In genomic region chr7:52017802-52018679, GRCh38 we compare ENCODE assay signal across 1 cellular context.
TF ChIP-seq lines count a peak whose summit lies in the region.

No MANE protein-coding gene starts in this region.

TF ChIP-seq in HepG2, 621 proteins besides CTCF, POLR2A, EP300 and RAD21 (continued from another document and continues in another):
- no peak for TF ChIP-seq NFIC (IDR thresholded peaks at IDR 0.05; ENCODE audit: low read length)
- 0 out of 2 replicates have a peak, but pooled peaks have one; percentile 29 for TF ChIP-seq STAT6 (CRISPR knock-in tag; IDR thresholded peaks at IDR 0.05; ENCODE audit: borderline replicate concordance)
- no peak for TF ChIP-seq ZKSCAN5 (CRISPR knock-in tag; IDR thresholded peaks at IDR 0.05)
- TF ChIP-seq ATAD3A (CRISPR knock-in tag; IDR thresholded peaks at IDR 0.05): no peak
- TF ChIP-seq, protein P1, sequence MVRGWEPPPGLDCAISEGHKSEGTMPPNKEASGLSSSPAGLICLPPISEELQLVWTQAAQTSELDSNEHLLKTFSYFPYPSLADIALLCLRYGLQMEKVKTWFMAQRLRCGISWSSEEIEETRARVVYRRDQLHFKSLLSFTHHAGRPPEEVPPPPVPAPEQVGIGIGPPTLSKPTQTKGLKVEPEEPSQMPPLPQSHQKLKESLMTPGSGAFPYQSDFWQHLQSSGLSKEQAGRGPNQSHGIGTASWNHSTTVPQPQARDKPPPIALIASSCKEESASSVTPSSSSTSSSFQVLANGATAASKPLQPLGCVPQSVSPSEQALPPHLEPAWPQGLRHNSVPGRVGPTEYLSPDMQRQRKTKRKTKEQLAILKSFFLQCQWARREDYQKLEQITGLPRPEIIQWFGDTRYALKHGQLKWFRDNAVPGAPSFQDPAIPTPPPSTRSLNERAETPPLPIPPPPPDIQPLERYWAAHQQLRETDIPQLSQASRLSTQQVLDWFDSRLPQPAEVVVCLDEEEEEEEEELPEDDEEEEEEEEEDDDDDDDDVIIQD (CRISPR knock-in tag; IDR thresholded peaks at IDR 0.05; ENCODE audit: low read depth): no peak
- TF ChIP-seq, protein P2, sequence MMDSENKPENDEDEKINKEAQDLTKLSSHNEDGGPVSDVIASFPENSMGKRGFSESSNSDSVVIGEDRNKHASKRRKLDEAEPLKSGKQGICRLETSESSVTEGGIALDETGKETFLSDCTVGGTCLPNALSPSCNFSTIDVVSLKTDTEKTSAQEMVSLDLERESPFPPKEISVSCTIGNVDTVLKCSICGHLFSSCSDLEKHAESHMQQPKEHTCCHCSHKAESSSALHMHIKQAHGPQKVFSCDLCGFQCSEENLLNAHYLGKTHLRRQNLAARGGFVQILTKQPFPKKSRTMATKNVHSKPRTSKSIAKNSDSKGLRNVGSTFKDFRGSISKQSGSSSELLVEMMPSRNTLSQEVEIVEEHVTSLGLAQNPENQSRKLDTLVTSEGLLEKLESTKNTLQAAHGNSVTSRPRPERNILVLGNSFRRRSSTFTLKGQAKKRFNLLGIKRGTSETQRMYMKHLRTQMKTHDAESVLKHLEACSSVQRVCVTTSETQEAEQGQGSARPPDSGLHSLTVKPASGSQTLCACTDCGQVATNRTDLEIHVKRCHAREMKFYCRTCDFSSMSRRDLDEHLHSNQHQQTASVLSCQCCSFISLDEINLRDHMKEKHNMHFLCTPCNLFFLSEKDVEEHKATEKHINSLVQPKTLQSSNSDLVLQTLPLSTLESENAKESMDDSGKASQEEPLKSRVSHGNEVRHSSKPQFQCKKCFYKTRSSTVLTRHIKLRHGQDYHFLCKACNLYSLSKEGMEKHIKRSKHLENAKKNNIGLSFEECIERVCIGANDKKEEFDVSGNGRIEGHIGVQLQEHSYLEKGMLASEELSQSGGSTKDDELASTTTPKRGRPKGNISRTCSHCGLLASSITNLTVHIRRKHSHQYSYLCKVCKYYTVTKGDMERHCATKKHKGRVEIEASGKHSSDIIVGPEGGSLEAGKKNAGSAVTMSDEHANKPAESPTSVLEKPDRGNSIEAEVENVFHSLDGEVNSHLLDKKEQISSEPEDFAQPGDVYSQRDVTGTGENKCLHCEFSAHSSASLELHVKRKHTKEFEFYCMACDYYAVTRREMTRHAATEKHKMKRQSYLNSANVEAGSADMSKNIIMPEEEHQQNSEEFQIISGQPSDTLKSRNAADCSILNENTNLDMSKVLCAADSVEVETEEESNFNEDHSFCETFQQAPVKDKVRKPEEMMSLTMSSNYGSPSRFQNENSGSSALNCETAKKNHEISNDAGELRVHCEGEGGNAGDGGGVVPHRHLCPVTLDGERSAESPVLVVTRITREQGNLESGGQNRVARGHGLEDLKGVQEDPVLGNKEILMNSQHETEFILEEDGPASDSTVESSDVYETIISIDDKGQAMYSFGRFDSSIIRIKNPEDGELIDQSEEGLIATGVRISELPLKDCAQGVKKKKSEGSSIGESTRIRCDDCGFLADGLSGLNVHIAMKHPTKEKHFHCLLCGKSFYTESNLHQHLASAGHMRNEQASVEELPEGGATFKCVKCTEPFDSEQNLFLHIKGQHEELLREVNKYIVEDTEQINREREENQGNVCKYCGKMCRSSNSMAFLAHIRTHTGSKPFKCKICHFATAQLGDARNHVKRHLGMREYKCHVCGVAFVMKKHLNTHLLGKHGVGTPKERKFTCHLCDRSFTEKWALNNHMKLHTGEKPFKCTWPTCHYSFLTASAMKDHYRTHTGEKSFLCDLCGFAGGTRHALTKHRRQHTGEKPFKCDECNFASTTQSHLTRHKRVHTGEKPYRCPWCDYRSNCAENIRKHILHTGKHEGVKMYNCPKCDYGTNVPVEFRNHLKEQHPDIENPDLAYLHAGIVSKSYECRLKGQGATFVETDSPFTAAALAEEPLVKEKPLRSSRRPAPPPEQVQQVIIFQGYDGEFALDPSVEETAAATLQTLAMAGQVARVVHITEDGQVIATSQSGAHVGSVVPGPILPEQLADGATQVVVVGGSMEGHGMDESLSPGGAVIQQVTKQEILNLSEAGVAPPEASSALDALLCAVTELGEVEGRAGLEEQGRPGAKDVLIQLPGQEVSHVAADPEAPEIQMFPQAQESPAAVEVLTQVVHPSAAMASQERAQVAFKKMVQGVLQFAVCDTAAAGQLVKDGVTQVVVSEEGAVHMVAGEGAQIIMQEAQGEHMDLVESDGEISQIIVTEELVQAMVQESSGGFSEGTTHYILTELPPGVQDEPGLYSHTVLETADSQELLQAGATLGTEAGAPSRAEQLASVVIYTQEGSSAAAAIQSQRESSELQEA (CRISPR knock-in tag; IDR thresholded peaks at IDR 0.05; ENCODE audit: not compliant biosample characterization): no peak
- no peak for TF ChIP-seq TAF15 (IDR thresholded peaks at IDR 0.05; ENCODE audit: low read depth, low read length, poor library complexity, severe bottlenecking)
- no peak for TF ChIP-seq RORA (CRISPR knock-in tag; IDR thresholded peaks at IDR 0.05)
- no peak for TF ChIP-seq CHD4 (IDR thresholded peaks at IDR 0.05; ENCODE audit: borderline replicate concordance, low read length)
- no peak for TF ChIP-seq CHCHD3 (CRISPR knock-in tag; IDR thresholded peaks at IDR 0.05)
- TF ChIP-seq ZNF432 (CRISPR knock-in tag; IDR thresholded peaks at IDR 0.05; ENCODE audit: borderline replicate concordance): no peak
- TF ChIP-seq PAX8 (CRISPR knock-in tag; IDR thresholded peaks at IDR 0.05; ENCODE audit: borderline replicate concordance): no peak
- TF ChIP-seq NCOR1 (IDR thresholded peaks at IDR 0.05; ENCODE audit: borderline replicate concordance, low read length): peak; percentile 52; the same call in 1 of the 2 replicates
- no peak for TF ChIP-seq AHR (CRISPR knock-in tag; IDR thresholded peaks at IDR 0.05)
- TF ChIP-seq RXRA (CRISPR knock-in tag; IDR thresholded peaks at IDR 0.05): no peak
- TF ChIP-seq SMARCE1 (IDR thresholded peaks at IDR 0.05; ENCODE audit: borderline replicate concordance): no peak
- no peak for TF ChIP-seq ZNF33B (CRISPR knock-in tag; IDR thresholded peaks at IDR 0.05)
- no peak for TF ChIP-seq ZBTB42 (CRISPR knock-in tag; IDR thresholded peaks at IDR 0.05)
- TF ChIP-seq IRF2 (CRISPR knock-in tag; IDR thresholded peaks at IDR 0.05): peak; percentile 72
- TF ChIP-seq ZNF761 (CRISPR knock-in tag; conservative IDR thresholded peaks at IDR 0.05): 0 out of 2 replicates have a peak, but pooled peaks have one; percentile 24
- no peak for TF ChIP-seq PRMT3 (CRISPR knock-in tag; IDR thresholded peaks at IDR 0.05; ENCODE audit: borderline replicate concordance, low read depth)
- TF ChIP-seq, protein P3, sequence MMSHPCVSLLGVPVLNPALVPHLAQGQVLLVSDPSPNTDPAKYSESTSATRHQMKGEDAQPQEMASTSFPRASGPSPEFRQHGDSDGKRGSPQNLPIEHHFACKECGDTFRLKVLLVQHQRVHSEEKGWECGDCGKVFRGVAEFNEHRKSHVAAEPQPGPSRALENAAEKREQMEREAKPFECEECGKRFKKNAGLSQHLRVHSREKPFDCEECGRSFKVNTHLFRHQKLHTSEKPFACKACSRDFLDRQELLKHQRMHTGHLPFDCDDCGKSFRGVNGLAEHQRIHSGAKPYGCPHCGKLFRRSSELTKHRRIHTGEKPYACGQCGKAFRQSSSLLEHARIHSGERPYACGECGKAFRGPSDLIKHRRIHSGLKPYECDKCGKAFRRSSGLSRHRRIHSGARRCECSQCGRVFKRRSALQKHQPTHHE (CRISPR knock-in tag; IDR thresholded peaks at IDR 0.05; ENCODE audit: borderline replicate concordance): no peak
- TF ChIP-seq NFKB2 (CRISPR knock-in tag; IDR thresholded peaks at IDR 0.05; ENCODE audit: borderline replicate concordance): no peak
- TF ChIP-seq HNRNPH1 (optimal IDR thresholded peaks at IDR 0.05; ENCODE audit: low read depth, low read length): no peak
- TF ChIP-seq PHF20 (CRISPR knock-in tag; IDR thresholded peaks at IDR 0.05): 0 out of 2 replicates have a peak, but pooled peaks have one; percentile 31
- peak; percentile 24; the same call in 1 of the 2 replicates for TF ChIP-seq ZKSCAN1 (IDR thresholded peaks at IDR 0.05; ENCODE audit: low read length)
- no peak for TF ChIP-seq PITX1 (CRISPR knock-in tag; IDR thresholded peaks at IDR 0.05)
- TF ChIP-seq ZNF282 (IDR thresholded peaks at IDR 0.05; ENCODE audit: partially characterized antibody): no peak
- no peak for TF ChIP-seq ZNF44 (CRISPR knock-in tag; IDR thresholded peaks at IDR 0.05)
- TF ChIP-seq, protein P4, sequence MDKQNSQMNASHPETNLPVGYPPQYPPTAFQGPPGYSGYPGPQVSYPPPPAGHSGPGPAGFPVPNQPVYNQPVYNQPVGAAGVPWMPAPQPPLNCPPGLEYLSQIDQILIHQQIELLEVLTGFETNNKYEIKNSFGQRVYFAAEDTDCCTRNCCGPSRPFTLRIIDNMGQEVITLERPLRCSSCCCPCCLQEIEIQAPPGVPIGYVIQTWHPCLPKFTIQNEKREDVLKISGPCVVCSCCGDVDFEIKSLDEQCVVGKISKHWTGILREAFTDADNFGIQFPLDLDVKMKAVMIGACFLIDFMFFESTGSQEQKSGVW (CRISPR knock-in tag; IDR thresholded peaks at IDR 0.05; ENCODE audit: borderline replicate concordance): no peak
- no peak for TF ChIP-seq SIX1 (CRISPR knock-in tag; IDR thresholded peaks at IDR 0.05; ENCODE audit: borderline replicate concordance)
- no peak for TF ChIP-seq ZNF572 (CRISPR knock-in tag; IDR thresholded peaks at IDR 0.05)
- TF ChIP-seq ZNF496 (CRISPR knock-in tag; IDR thresholded peaks at IDR 0.05; ENCODE audit: insufficient replicate concordance): no peak
- TF ChIP-seq ZNF879 (CRISPR knock-in tag; IDR thresholded peaks at IDR 0.05): no peak
- no peak for TF ChIP-seq ATF1 (CRISPR knock-in tag; IDR thresholded peaks at IDR 0.05)
- no peak for TF ChIP-seq FOXP1 (IDR thresholded peaks at IDR 0.05)
- TF ChIP-seq FOXP1 (CRISPR knock-in tag; IDR thresholded peaks at IDR 0.05): no peak
- no peak for TF ChIP-seq NR0B2 (CRISPR knock-in tag; IDR thresholded peaks at IDR 0.05)
- TF ChIP-seq ZNF550 (CRISPR knock-in tag; IDR thresholded peaks at IDR 0.05; ENCODE audit: borderline replicate concordance): no peak
- no peak for TF ChIP-seq PRPF4 (IDR thresholded peaks at IDR 0.05; ENCODE audit: low read depth, low read length, poor library complexity, severe bottlenecking)
- TF ChIP-seq, protein P5, sequence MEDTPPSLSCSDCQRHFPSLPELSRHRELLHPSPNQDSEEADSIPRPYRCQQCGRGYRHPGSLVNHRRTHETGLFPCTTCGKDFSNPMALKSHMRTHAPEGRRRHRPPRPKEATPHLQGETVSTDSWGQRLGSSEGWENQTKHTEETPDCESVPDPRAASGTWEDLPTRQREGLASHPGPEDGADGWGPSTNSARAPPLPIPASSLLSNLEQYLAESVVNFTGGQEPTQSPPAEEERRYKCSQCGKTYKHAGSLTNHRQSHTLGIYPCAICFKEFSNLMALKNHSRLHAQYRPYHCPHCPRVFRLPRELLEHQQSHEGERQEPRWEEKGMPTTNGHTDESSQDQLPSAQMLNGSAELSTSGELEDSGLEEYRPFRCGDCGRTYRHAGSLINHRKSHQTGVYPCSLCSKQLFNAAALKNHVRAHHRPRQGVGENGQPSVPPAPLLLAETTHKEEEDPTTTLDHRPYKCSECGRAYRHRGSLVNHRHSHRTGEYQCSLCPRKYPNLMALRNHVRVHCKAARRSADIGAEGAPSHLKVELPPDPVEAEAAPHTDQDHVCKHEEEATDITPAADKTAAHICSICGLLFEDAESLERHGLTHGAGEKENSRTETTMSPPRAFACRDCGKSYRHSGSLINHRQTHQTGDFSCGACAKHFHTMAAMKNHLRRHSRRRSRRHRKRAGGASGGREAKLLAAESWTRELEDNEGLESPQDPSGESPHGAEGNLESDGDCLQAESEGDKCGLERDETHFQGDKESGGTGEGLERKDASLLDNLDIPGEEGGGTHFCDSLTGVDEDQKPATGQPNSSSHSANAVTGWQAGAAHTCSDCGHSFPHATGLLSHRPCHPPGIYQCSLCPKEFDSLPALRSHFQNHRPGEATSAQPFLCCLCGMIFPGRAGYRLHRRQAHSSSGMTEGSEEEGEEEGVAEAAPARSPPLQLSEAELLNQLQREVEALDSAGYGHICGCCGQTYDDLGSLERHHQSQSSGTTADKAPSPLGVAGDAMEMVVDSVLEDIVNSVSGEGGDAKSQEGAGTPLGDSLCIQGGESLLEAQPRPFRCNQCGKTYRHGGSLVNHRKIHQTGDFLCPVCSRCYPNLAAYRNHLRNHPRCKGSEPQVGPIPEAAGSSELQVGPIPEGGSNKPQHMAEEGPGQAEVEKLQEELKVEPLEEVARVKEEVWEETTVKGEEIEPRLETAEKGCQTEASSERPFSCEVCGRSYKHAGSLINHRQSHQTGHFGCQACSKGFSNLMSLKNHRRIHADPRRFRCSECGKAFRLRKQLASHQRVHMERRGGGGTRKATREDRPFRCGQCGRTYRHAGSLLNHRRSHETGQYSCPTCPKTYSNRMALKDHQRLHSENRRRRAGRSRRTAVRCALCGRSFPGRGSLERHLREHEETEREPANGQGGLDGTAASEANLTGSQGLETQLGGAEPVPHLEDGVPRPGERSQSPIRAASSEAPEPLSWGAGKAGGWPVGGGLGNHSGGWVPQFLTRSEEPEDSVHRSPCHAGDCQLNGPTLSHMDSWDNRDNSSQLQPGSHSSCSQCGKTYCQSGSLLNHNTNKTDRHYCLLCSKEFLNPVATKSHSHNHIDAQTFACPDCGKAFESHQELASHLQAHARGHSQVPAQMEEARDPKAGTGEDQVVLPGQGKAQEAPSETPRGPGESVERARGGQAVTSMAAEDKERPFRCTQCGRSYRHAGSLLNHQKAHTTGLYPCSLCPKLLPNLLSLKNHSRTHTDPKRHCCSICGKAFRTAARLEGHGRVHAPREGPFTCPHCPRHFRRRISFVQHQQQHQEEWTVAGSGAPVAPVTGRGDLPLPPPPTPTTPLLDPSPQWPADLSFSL (CRISPR knock-in tag; IDR thresholded peaks at IDR 0.05): no peak
- no peak for TF ChIP-seq ZNF720 (CRISPR knock-in tag; IDR thresholded peaks at IDR 0.05)
- TF ChIP-seq THYN1 (CRISPR knock-in tag; IDR thresholded peaks at IDR 0.05; ENCODE audit: borderline replicate concordance, low read depth): no peak
- no peak for TF ChIP-seq ZNF552 (CRISPR knock-in tag; IDR thresholded peaks at IDR 0.05; ENCODE audit: borderline replicate concordance)
